In genomic region chr5:177124486-177124991, GRCh38 we compare ENCODE assay signal across 13 cellular contexts. TPM values are rescaled to one million over a fixed set of nuclear protein-coding genes. Genes with fewer than 3 reads are reported as not detected.
DNase-seq lines count a peak whose midpoint lies in the region; ATAC-seq lines count a peak whose summit lies in the region.
"Had no signal": no experiment of that assay in that cellular context is flagged by ENCODE, and none has a peak within 500 bp of the region (broad histone marks: within the 10 kb centered on the region; RNA-seq: fewer than 3 reads in every experiment).

No MANE protein-coding gene starts in this region.

- in situ Hi-C loops in KBM-7 (cut with MboI; ENCODE audit: low pct_unique_long_range_greater_than_20kb, low sequenced_read_pairs) = no loop called here

- peak overlapping the region in 1 of 3 donors; percentile 88 for H3K27ac Mint-ChIP-seq in IgD-negative memory B cell
- no peak overlapping the region for H3K27ac Mint-ChIP-seq in activated T-helper 2 cell treated with anti-CD3 and anti-CD28 coated beads, Interferon-gamma antibody, Interleukin-2, Interleukin-4, amounts not matched to agents 10 μg/mL and 5 μg/mL and 100 μg/mL, durations not matched to agents 14 hours and 24 hours and 36 hours

- H3K36me3 ChIP-seq in iPS-15b (ENCODE audit: control insufficient read depth, insufficient read depth, low read length) = no peaks in the 10 kb centered on the region

- peaks cover 2% of the 10 kb centered on the region for H3K4me1 ChIP-seq in iPS-15b (ENCODE audit: control insufficient read depth, insufficient read depth, low read length)

- no peaks in the 10 kb centered on the region for H3K9me3 Mint-ChIP-seq in IgD-negative memory B cell
- H3K9me3 Mint-ChIP-seq in activated T-helper 2 cell treated with anti-CD3 and anti-CD28 coated beads, Interferon-gamma antibody, Interleukin-2, Interleukin-4, amounts not matched to agents 10 μg/mL and 5 μg/mL and 100 μg/mL, durations not matched to agents 14 hours and 24 hours and 36 hours = no peaks in the 10 kb centered on the region
- H3K9me3 Mint-ChIP-seq: CD4-positive, alpha-beta memory T cell had no signal

- ATAC-seq in GM19438 (IDR thresholded peaks at IDR 0.05; ENCODE audit: low read depth, unreplicated experiment) = peak; percentile 77
- no peak for ATAC-seq in HG02884 (IDR thresholded peaks at IDR 0.05; ENCODE audit: unreplicated experiment)

- H3K9me3 ChIP-seq in iPS-15b (ENCODE audit: control insufficient read depth, insufficient read depth, low read length) = no peaks in the 10 kb centered on the region

- H3K4me3 Mint-ChIP-seq in IgD-negative memory B cell = peak overlapping the region; percentile 76 to 88 (median 84)
- H3K4me3 Mint-ChIP-seq in activated T-helper 2 cell treated with anti-CD3 and anti-CD28 coated beads, Interferon-gamma antibody, Interleukin-2, Interleukin-4, amounts not matched to agents 10 μg/mL and 5 μg/mL and 100 μg/mL, durations not matched to agents 14 hours and 24 hours and 36 hours (ENCODE audit: low read depth) = no peak overlapping the region

- peaks cover 3% of the 10 kb centered on the region for H3K27me3 ChIP-seq in iPS-15b (ENCODE audit: control insufficient read depth, insufficient read depth, low read length)

- H3K27me3 Mint-ChIP-seq in IgD-negative memory B cell = no peaks in the 10 kb centered on the region
- H3K27me3 Mint-ChIP-seq in activated T-helper 2 cell treated with anti-CD3 and anti-CD28 coated beads, Interferon-gamma antibody, Interleukin-2, Interleukin-4, amounts not matched to agents 10 μg/mL and 5 μg/mL and 100 μg/mL, durations not matched to agents 14 hours and 24 hours and 36 hours (ENCODE audit: low read depth) = peaks cover 4% of the 10 kb centered on the region
- H3K27me3 Mint-ChIP-seq: CD4-positive, alpha-beta memory T cell had no signal

- intact Hi-C loops in activated T-helper 2 cell treated with anti-CD3 and anti-CD28 coated beads, Interferon-gamma antibody, Interleukin-2, Interleukin-4, amounts not matched to agents 10 μg/mL and 5 μg/mL and 100 μg/mL, durations not matched to agents 14 hours and 24 hours and 36 hours (cut with micrococcal nuclease) = no loop called here

- no peaks in the 10 kb centered on the region for H3K36me3 Mint-ChIP-seq in IgD-negative memory B cell
- no peaks in the 10 kb centered on the region for H3K36me3 Mint-ChIP-seq in activated T-helper 2 cell treated with anti-CD3 and anti-CD28 coated beads, Interferon-gamma antibody, Interleukin-2, Interleukin-4, amounts not matched to agents 10 μg/mL and 5 μg/mL and 100 μg/mL, durations not matched to agents 14 hours and 24 hours and 36 hours (ENCODE audit: low read depth)
- H3K36me3 Mint-ChIP-seq: CD4-positive, alpha-beta memory T cell had no signal

- H3K4me3 ChIP-seq in iPS-15b (ENCODE audit: low read depth, low read length) = no peak overlapping the region

- H3K4me1 Mint-ChIP-seq in IgD-negative memory B cell = peaks cover 23 to 29% (median 26%) of the 10 kb centered on the region in 3 donors
- H3K4me1 Mint-ChIP-seq in activated T-helper 2 cell treated with anti-CD3 and anti-CD28 coated beads, Interferon-gamma antibody, Interleukin-2, Interleukin-4, amounts not matched to agents 10 μg/mL and 5 μg/mL and 100 μg/mL, durations not matched to agents 14 hours and 24 hours and 36 hours (ENCODE audit: low read depth) = peaks cover 14% of the 10 kb centered on the region

- H3K9ac ChIP-seq in iPS-15b (ENCODE audit: low read depth, low read length) = peak overlapping the region; percentile 24

- DNase-seq in D341Med (ENCODE audit: low spot score) (peak; percentile 7), RKO (ENCODE audit: low spot score) (no peak), KBM-7 (no peak)
- no peak for DNase-seq in activated T-helper 2 cell treated with anti-CD3 and anti-CD28 coated beads, Interferon-gamma antibody, Interleukin-2, Interleukin-4, amounts not matched to agents 10 μg/mL and 5 μg/mL and 100 μg/mL, durations not matched to agents 14 hours and 24 hours and 36 hours (ENCODE audit: low spot score)
- DNase-seq: amygdala; CD4-positive, alpha-beta memory T cell; NCI-H1048; NCI-H774; stimulated activated CD4-positive, alpha-beta T cell treated with anti-CD3 and anti-CD28 coated beads, Interleukin-4, amount 100 ng/mL, for 24 hours had no signal

RNA-seq across cellular contexts. Expression of gene NSD1, which starts 9.0 kb away (rescaled TPM):
- polyA plus RNA-seq in IgD-negative memory B cell = 68.5 TPM
- 100.0 and 103 TPM in 2 replicates for total RNA-seq in activated T-helper 2 cell treated with anti-CD3 and anti-CD28 coated beads, Interferon-gamma antibody, Interleukin-2, Interleukin-4, amounts not matched to agents 10 μg/mL and 5 μg/mL and 100 μg/mL, durations not matched to agents 14 hours and 24 hours and 36 hours

RNA-seq across cellular contexts. Expression of gene FGFR4, which starts 37.8 kb away (rescaled TPM):
- polyA plus RNA-seq in IgD-negative memory B cell = 0.38 TPM
- total RNA-seq in activated T-helper 2 cell treated with anti-CD3 and anti-CD28 coated beads, Interferon-gamma antibody, Interleukin-2, Interleukin-4, amounts not matched to agents 10 μg/mL and 5 μg/mL and 100 μg/mL, durations not matched to agents 14 hours and 24 hours and 36 hours = 1.1 and 1.2 TPM in 2 replicates
- polyA plus RNA-seq: CD4-positive, alpha-beta memory T cell had no signal
